Comparison of ENCODE assay signal across 9 cellular contexts in genomic region chr15:90046846-90047481, GRCh38. TPM values are rescaled to one million over a fixed set of nuclear protein-coding genes. Genes with fewer than 3 reads are reported as not detected.
A peak's percentile ranks its signal among the peaks of the same experiment; 100 is the strongest.
DNase-seq lines count a peak whose midpoint lies in the region; ATAC-seq and TF ChIP-seq lines count a peak whose summit lies in the region.
"Had no signal": no experiment of that assay in that cellular context is flagged by ENCODE, and none has a peak within 500 bp of the region (broad histone marks: within the 10 kb centered on the region; RNA-seq: fewer than 3 reads in every experiment).

No MANE protein-coding gene starts in this region.

- DNase-seq in Caco-2 (no peak), NCI-H774 (lab: John Stamatoyannopoulos, UW) (peak; percentile 67), head of caudate nucleus (no peak), KG1 (lab: John Stamatoyannopoulos, UW) (no peak), WTC11 (ENCODE audit: low spot score) (no peak)
- no peak for DNase-seq in stimulated activated CD4-positive, alpha-beta T cell treated with anti-CD3 and anti-CD28 coated beads, Interleukin-4, amount 100 ng/mL, for 24 hours

- intact Hi-C loops in Caco-2 (cut with micrococcal nuclease; ENCODE audit: unreplicated experiment), result no loop called here
- intact Hi-C loops in head of caudate nucleus (cut with DNase I), result no loop called here

- H3K4me3 Mint-ChIP-seq in Caco-2 (ENCODE audit: unreplicated experiment) (no peak overlapping the region), WTC11 (no peak overlapping the region)

- POLR2A ChIA-PET in Caco-2 (lab: Charles Lee) (no interaction called here), WTC11 (lab: Charles Lee) (no interaction called here)

- H3K4me1 Mint-ChIP-seq in Caco-2 (ENCODE audit: low read depth, unreplicated experiment), result no peaks in the 10 kb centered on the region
- H3K4me1 Mint-ChIP-seq in WTC11, result peaks cover 17% of the 10 kb centered on the region

- peak overlapping the region; percentile 30 for H3K27ac ChIP-seq in layer of hippocampus (ENCODE audit: low read depth, low read length)

- ATAC-seq in GM21447 (IDR thresholded peaks at IDR 0.05; ENCODE audit: unreplicated experiment), result peak; percentile 80
- no peak for ATAC-seq in WTC11

- no peaks in the 10 kb centered on the region for H3K4me1 ChIP-seq in Caco-2

- H3K27me3 ChIP-seq in Caco-2 (replicated peaks; ENCODE audit: control insufficient read depth, insufficient read depth, low read length) (no peaks in the 10 kb centered on the region), layer of hippocampus (ENCODE audit: control insufficient read depth, insufficient read depth, low read length) (no peaks in the 10 kb centered on the region)

- TF ChIP-seq CTCF in Caco-2 (IDR thresholded peaks at IDR 0.05; ENCODE audit: insufficient read depth in 1 of 2, low read depth in 1 of 2, low read length in 1 of 2, severe bottlenecking in 1 of 2, unreplicated experiment in 1 of 2) (no peak), WTC11 (IDR thresholded peaks at IDR 0.05) (no peak)

- CTCF ChIA-PET in Caco-2 (lab: Charles Lee), result no interaction called here
- CTCF ChIA-PET in WTC11 (lab: Charles Lee), result no interaction called here

- BruUV-seq in Caco-2 (replicated peaks; lab: Mats Ljungman, UMichigan), result no TSS peak

- no peak overlapping the region for H3K4me3 ChIP-seq in Caco-2 (ENCODE audit: low read depth, low read length)
- H3K4me3 ChIP-seq: smooth muscle cell had no signal

- H3K36me3 ChIP-seq in Caco-2 (ENCODE audit: control insufficient read depth, insufficient read depth, low read length), result no peaks in the 10 kb centered on the region; the same call in none of the 2 replicates

- H3K9me3 ChIP-seq in Caco-2, result no peaks in the 10 kb centered on the region

- H3K36me3 Mint-ChIP-seq in Caco-2 (ENCODE audit: insufficient read depth, unreplicated experiment), result peaks cover 8% of the 10 kb centered on the region
- H3K36me3 Mint-ChIP-seq in WTC11, result no peaks in the 10 kb centered on the region

- H3K9me3 Mint-ChIP-seq in Caco-2 (ENCODE audit: unreplicated experiment) (no peaks in the 10 kb centered on the region), WTC11 (no peaks in the 10 kb centered on the region)

- no peaks in the 10 kb centered on the region for H3K27me3 Mint-ChIP-seq in Caco-2 (ENCODE audit: insufficient read depth, unreplicated experiment)
- H3K27me3 Mint-ChIP-seq in WTC11 (ENCODE audit: low read depth), result no peaks in the 10 kb centered on the region

- peak overlapping the region; percentile 13 for H3K27ac Mint-ChIP-seq in Caco-2 (ENCODE audit: unreplicated experiment)
- H3K27ac Mint-ChIP-seq in WTC11, result no peak overlapping the region

TF ChIP-seq in WTC11, 78 proteins besides CTCF, POLR2A, EP300 and RAD21:
- TF ChIP-seq PRDM15 (CRISPR knock-in tag; IDR thresholded peaks at IDR 0.05) (no peak), ARID4B (CRISPR knock-in tag; IDR thresholded peaks at IDR 0.05; ENCODE audit: borderline replicate concordance) (no peak), PRRX2 (CRISPR knock-in tag; IDR thresholded peaks at IDR 0.05) (no peak), NFATC4 (CRISPR knock-in tag; IDR thresholded peaks at IDR 0.05) (no peak), ZNF512 (CRISPR knock-in tag; IDR thresholded peaks at IDR 0.05; ENCODE audit: borderline replicate concordance) (no peak), IRF1 (CRISPR knock-in tag; IDR thresholded peaks at IDR 0.05) (no peak), MYBL2 (CRISPR knock-in tag; IDR thresholded peaks at IDR 0.05) (no peak), ETV6 (CRISPR knock-in tag; IDR thresholded peaks at IDR 0.05) (no peak), ZNF396 (CRISPR knock-in tag; IDR thresholded peaks at IDR 0.05; ENCODE audit: borderline replicate concordance) (no peak)
TF ChIP-seq in WTC11: peak in this region for 0.

RNA-seq across cellular contexts. Expression of gene ZNF710, which starts 45.8 kb away (rescaled TPM):
- 16.5 and 21.4 TPM in 2 replicates for total RNA-seq in Caco-2 (2022)
- total RNA-seq in WTC11 (2021), result 22.3 to 25.9 TPM (median 24.0 TPM) in 3 replicates

RNA-seq across cellular contexts. Expression of gene IDH2, which starts 55.3 kb away (rescaled TPM):
- 28.3 and 28.7 TPM in 2 replicates for total RNA-seq in Caco-2 (2022)
- total RNA-seq in WTC11 (2021), result 53.3 to 80.3 TPM (median 72.3 TPM) in 3 replicates
